In the genomic region with DNA sequence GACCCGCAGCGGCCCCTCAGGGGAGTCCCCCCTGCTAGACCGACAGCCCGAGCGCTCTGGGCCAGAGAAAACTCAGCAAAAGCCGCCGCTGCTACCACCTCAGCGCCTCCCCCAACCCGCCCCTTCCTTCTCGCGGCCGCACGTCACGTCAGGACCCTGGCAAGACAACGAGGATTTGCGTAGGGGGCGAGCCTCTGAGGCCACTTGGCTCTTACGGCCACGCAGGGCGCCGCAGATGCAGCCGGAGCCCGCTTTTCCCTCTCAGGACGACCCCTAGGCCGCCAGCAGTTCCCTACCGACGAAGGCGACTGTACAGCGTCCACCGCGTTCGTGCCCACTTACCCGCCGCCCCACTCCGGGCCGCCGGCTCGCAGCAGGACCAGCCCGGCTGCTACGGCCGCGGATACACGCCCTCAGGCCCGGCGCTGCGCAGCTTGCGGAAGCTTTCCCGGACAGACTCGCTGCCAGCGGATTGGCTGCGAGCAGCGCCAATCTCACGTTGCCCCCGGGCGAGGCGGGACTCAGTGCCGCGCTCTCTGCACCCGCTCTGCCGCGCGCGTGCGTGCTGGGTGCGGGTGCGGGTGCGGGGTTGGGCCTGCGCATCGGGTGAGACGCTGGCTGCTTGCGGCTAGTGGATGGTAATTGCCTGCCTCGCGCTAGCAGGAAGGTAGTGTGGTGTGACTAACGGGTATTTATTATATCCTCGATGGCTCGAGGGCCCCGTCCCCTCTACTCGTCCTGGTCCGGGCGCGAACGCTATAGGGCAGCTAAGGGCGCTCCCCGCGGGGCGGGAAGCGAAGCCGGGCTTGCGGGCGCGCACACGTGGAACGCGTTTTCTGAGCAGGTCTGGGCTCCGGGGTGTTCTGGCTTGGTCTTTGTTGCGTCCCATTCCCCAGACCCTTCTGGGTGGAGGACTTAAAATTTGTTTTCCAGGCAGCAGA, we compare ENCODE assay signal across 8 cellular contexts. TPM values are rescaled to one million over a fixed set of nuclear protein-coding genes. Genes with fewer than 3 reads are reported as not detected.
DNase-seq lines count a peak whose midpoint lies in the region; ATAC-seq and TF ChIP-seq lines count a peak whose summit lies in the region.

A gene with protein sequence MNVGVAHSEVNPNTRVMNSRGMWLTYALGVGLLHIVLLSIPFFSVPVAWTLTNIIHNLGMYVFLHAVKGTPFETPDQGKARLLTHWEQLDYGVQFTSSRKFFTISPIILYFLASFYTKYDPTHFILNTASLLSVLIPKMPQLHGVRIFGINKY (minus strand): TSS at position 413 of the 941 bp plus-strand sequence. CDS start 1,744 bp downstream, outside the sequence.
TSS of gene PMS1 (plus strand) at position 524 of the 941 bp plus-strand sequence. CDS start 7,360 bp downstream, outside the sequence.

- H3K36me3 ChIP-seq in smooth muscle cell (ENCODE audit: low read depth) = peaks cover 7% of the 10 kb centered on the region

- ATAC-seq in GM19025 (IDR thresholded peaks at IDR 0.05; ENCODE audit: low read depth, unreplicated experiment) (peak; percentile 94), HG03280 (IDR thresholded peaks at IDR 0.05; ENCODE audit: unreplicated experiment) (peak; percentile 95), activated B cell treated with CpG ODN at 0.5 μM for 24 hours (ENCODE audit: low read depth) (peak; percentile 90)

- under 1% methylated on average over 92 of the region's 96 CpGs for WGBS in smooth muscle cell (ENCODE audit: low lambda C conversion rate)

- peak within 1 kb of the TSS; percentile 96 for H3K27ac Mint-ChIP-seq in activated B cell treated with CpG ODN at 0.5 μM for 24 hours

- intact Hi-C loops in activated B cell treated with CpG ODN at 0.5 μM for 24 hours (cut with micrococcal nuclease) = loop anchor here (1.0 to 10.0 kb wide), 10 partner anchors 22 to 1367 kb away; partner anchors contain the start of genes ANKAR, ASNSD1, GLS and INPP1

- peaks cover 16% of the 10 kb centered on the region for H3K4me1 ChIP-seq in smooth muscle cell (ENCODE audit: low read depth)

- H3K4me3 ChIP-seq in cardiac fibroblast (replicated peaks in 1 of 2; ENCODE audit: low read depth in 2 of 2, low read length in 2 of 2) = peak within 1 kb of the TSS; percentile 64 to 87
- peak within 1 kb of the TSS; percentile 73 for H3K4me3 ChIP-seq in smooth muscle cell

- no peaks in the 10 kb centered on the region for H3K27me3 Mint-ChIP-seq in activated B cell treated with CpG ODN at 0.5 μM for 24 hours

- H3K4me2 ChIP-seq in smooth muscle cell = peak within 1 kb of the TSS; percentile 90

- no peaks in the 10 kb centered on the region for H3K9me3 ChIP-seq in smooth muscle cell (replicated peaks; ENCODE audit: low read depth)

- H3K27me3 ChIP-seq in smooth muscle cell (ENCODE audit: low read depth) = no peaks in the 10 kb centered on the region

- H3F3A ChIP-seq in smooth muscle cell (ENCODE audit: low read depth) = no peaks in the 10 kb centered on the region

- peak; percentile 87 for DNase-seq in AG09319 (ENCODE audit: extremely low read depth, low read depth)
- peak; percentile 97 for DNase-seq in NCI-H345 (lab: John Stamatoyannopoulos, UW)
- peak; percentile 95 for DNase-seq in activated B cell treated with CpG ODN at 0.5 μM for 24 hours
- peak; percentile 96 to 97 for DNase-seq in cardiac fibroblast (ENCODE audit: low read depth in 2 of 2)
- DNase-seq in iPS-NIHi7 (ENCODE audit: extremely low spot score) = peak; percentile 93
- peak; percentile 94 for DNase-seq in smooth muscle cell (lab: John Stamatoyannopoulos, UW; ENCODE audit: unreplicated experiment)

- H3K79me2 ChIP-seq in smooth muscle cell (ENCODE audit: low read depth) = peaks cover 85% of the 10 kb centered on the region

- peak within 1 kb of the TSS; percentile 71 for H3K9ac ChIP-seq in smooth muscle cell (ENCODE audit: low read depth)

- H3K4me3 Mint-ChIP-seq in activated B cell treated with CpG ODN at 0.5 μM for 24 hours = peak within 1 kb of the TSS; percentile 94

- CTCF ChIA-PET in activated B cell treated with CpG ODN at 0.5 μM for 24 hours (lab: Charles Lee) = interaction anchor here (1.6 to 2.4 kb wide), 2 partner anchors 21 to 110 kb away, joined by 4 to 18 read pairs; partner anchors contain the start of genes ANKAR and OSGEPL1

- H2AFZ ChIP-seq in smooth muscle cell (ENCODE audit: low read depth) = peak within 1 kb of the TSS; percentile 83

- peaks cover 48% of the 10 kb centered on the region for H3K36me3 Mint-ChIP-seq in activated B cell treated with CpG ODN at 0.5 μM for 24 hours (ENCODE audit: low read depth)

- TF ChIP-seq CTCF in AG09319 (IDR thresholded peaks at IDR 0.05; ENCODE audit: low read depth, low read length) (no peak), activated B cell treated with CpG ODN at 0.5 μM for 24 hours (IDR thresholded peaks at IDR 0.05) (no peak), cardiac fibroblast (IDR thresholded peaks at IDR 0.05; ENCODE audit: low read depth, low read length) (no peak), smooth muscle cell (IDR thresholded peaks at IDR 0.05; ENCODE audit: borderline replicate concordance, insufficient read depth, poor library complexity, severe bottlenecking) (no peak)

- peaks cover 14% of the 10 kb centered on the region for H4K20me1 ChIP-seq in smooth muscle cell (ENCODE audit: low read depth)

- H3K9me3 Mint-ChIP-seq in activated B cell treated with CpG ODN at 0.5 μM for 24 hours = no peaks in the 10 kb centered on the region

- H3K4me1 Mint-ChIP-seq in activated B cell treated with CpG ODN at 0.5 μM for 24 hours = peaks cover 45% of the 10 kb centered on the region

- peak within 1 kb of the TSS; percentile 90 for H3K27ac ChIP-seq in smooth muscle cell (ENCODE audit: low read depth)

- POLR2A ChIA-PET in activated B cell treated with CpG ODN at 0.5 μM for 24 hours (lab: Charles Lee) = interaction anchor here (0.5 to 3.6 kb wide), 13 partner anchors 10 to 1340 kb away, joined by 3 to 92 read pairs (median 5); partner anchors contain the start of genes ANKAR, ASNSD1, GLS and HIBCH

RNA-seq across cellular contexts. Expression of the first gene that starts in this region (rescaled TPM):
- total RNA-seq in activated B cell treated with CpG ODN at 0.5 μM for 24 hours (80.5 and 92.6 TPM in 2 replicates), smooth muscle cell (47.3 and 55.7 TPM in 2 replicates)
- polyA plus RNA-seq in smooth muscle cell = 60.2 and 66.4 TPM in 2 replicates

RNA-seq across cellular contexts. Expression of gene PMS1, which starts in this region (rescaled TPM):
- total RNA-seq in activated B cell treated with CpG ODN at 0.5 μM for 24 hours (32.7 and 39.0 TPM in 2 replicates), smooth muscle cell (21.9 and 24.8 TPM in 2 replicates)
- 11.3 and 12.4 TPM in 2 replicates for polyA plus RNA-seq in smooth muscle cell

Comparison
In these comparisons a context has a peak if more than half of its experiments do, and no peak if none do; other contexts are left out.
1. Peak in every context shown above with its lines: DNase-seq, ATAC-seq, H3K4me3 ChIP-seq and H3K27ac ChIP-seq.